In genomic region chr16:10253344-10253855, GRCh38 we compare ENCODE assay signal across 24 cellular contexts.
"Had no signal": no experiment of that assay in that cellular context is flagged by ENCODE, and none has a peak within 500 bp of the region (broad histone marks: within the 10 kb centered on the region; RNA-seq: fewer than 3 reads in every experiment).

No MANE protein-coding gene starts in this region.

- H3K9me3 ChIP-seq: adrenal gland, breast epithelium, Peyer's patch, SJCRH30, SK-N-SH had no signal

- H3K36me3 Mint-ChIP-seq: activated naive CD8-positive, alpha-beta T cell treated with anti-CD3 and anti-CD28 coated beads, Interleukin-2, amount 10 ng/mL, durations not matched to agents 7 days and 5 days had no signal

- H3K4me1 ChIP-seq: breast epithelium, Peyer's patch, SJCRH30 had no signal

- H3K27me3 ChIP-seq: adrenal gland, Peyer's patch had no signal

- H3K27ac Mint-ChIP-seq: activated CD4-positive, alpha-beta memory T cell treated with anti-CD3 and anti-CD28 coated beads, Interleukin-2, amount 10 ng/mL, durations not matched to agents 7 days and 5 days; activated CD4-positive, alpha-beta T cell treated with anti-CD3 and anti-CD28 coated beads for 36 hours; activated naive CD8-positive, alpha-beta T cell treated with anti-CD3 and anti-CD28 coated beads, Interleukin-2, amount 10 ng/mL, durations not matched to agents 7 days and 5 days; activated T-cell treated with anti-CD3 and anti-CD28 coated beads, Interleukin-2, amount 50 U/mL, for 72 hours; activated T-helper 2 cell treated with anti-CD3 and anti-CD28 coated beads, Interferon-gamma antibody, Interleukin-2, Interleukin-4, amounts not matched to agents 10 μg/mL and 5 μg/mL and 100 μg/mL, durations not matched to agents 14 hours and 24 hours and 36 hours had no signal

- H3K4me2 ChIP-seq: SK-N-SH had no signal

- ATAC-seq: activated CD4-positive, alpha-beta T cell treated with anti-CD3 and anti-CD28 coated beads for 36 hours; activated T-cell treated with anti-CD3 and anti-CD28 coated beads, Interleukin-2, amount 50 U/mL, for 72 hours had no signal

- H3K36me3 ChIP-seq: adrenal gland, breast epithelium, Peyer's patch, SJCRH30, WERI-Rb-1 had no signal

- DNase-seq: activated CD4-positive, alpha-beta memory T cell treated with anti-CD3 and anti-CD28 coated beads, Interleukin-2, amount 10 ng/mL, durations not matched to agents 7 days and 5 days; activated CD4-positive, alpha-beta T cell treated with anti-CD3 and anti-CD28 coated beads for 36 hours; activated CD4-positive, alpha-beta T cell treated with anti-CD3 and anti-CD28 coated beads, Interleukin-2, amount 50 U/mL, for 1 hour; activated naive CD4-positive, alpha-beta T cell treated with anti-CD3 and anti-CD28 coated beads, Interleukin-2, amount 50 U/mL, for 16 hours; activated naive CD8-positive, alpha-beta T cell treated with anti-CD3 and anti-CD28 coated beads, Interleukin-2, amount 10 ng/mL, durations not matched to agents 7 days and 5 days; activated T-cell treated with anti-CD3 and anti-CD28 coated beads, Interleukin-2, amount 50 U/mL, for 72 hours; adrenal gland; aorta; caudate nucleus; KG1; NCI-H1048; NCI-H146; NCI-H2029; NCI-H2107; NCI-H526 treated with DMSO at 0.1 percent for 48 hours; Peyer's patch; Right ventricle myocardium superior; SJCRH30; SK-N-SH; T-helper 1 cell; WERI-Rb-1 had no signal

- H3K4me3 ChIP-seq: adrenal gland, breast epithelium, Peyer's patch, SJCRH30 had no signal

- H3K27ac ChIP-seq: adrenal gland, breast epithelium, Peyer's patch, RWPE1, SJCRH30, WERI-Rb-1 had no signal

- H3K9ac ChIP-seq: SK-N-SH had no signal

- H3K9me3 Mint-ChIP-seq: activated CD4-positive, alpha-beta memory T cell treated with anti-CD3 and anti-CD28 coated beads, Interleukin-2, amount 10 ng/mL, durations not matched to agents 7 days and 5 days; activated naive CD8-positive, alpha-beta T cell treated with anti-CD3 and anti-CD28 coated beads, Interleukin-2, amount 10 ng/mL, durations not matched to agents 7 days and 5 days; activated T-cell treated with anti-CD3 and anti-CD28 coated beads, Interleukin-2, amount 50 U/mL, for 72 hours; activated T-helper 2 cell treated with anti-CD3 and anti-CD28 coated beads, Interferon-gamma antibody, Interleukin-2, Interleukin-4, amounts not matched to agents 10 μg/mL and 5 μg/mL and 100 μg/mL, durations not matched to agents 14 hours and 24 hours and 36 hours had no signal

- H3K4me3 Mint-ChIP-seq: activated CD4-positive, alpha-beta memory T cell treated with anti-CD3 and anti-CD28 coated beads, Interleukin-2, amount 10 ng/mL, durations not matched to agents 7 days and 5 days; activated CD4-positive, alpha-beta T cell treated with anti-CD3 and anti-CD28 coated beads for 36 hours; activated naive CD8-positive, alpha-beta T cell treated with anti-CD3 and anti-CD28 coated beads, Interleukin-2, amount 10 ng/mL, durations not matched to agents 7 days and 5 days; activated T-cell treated with anti-CD3 and anti-CD28 coated beads, Interleukin-2, amount 50 U/mL, for 72 hours had no signal
